In the genomic region with DNA sequence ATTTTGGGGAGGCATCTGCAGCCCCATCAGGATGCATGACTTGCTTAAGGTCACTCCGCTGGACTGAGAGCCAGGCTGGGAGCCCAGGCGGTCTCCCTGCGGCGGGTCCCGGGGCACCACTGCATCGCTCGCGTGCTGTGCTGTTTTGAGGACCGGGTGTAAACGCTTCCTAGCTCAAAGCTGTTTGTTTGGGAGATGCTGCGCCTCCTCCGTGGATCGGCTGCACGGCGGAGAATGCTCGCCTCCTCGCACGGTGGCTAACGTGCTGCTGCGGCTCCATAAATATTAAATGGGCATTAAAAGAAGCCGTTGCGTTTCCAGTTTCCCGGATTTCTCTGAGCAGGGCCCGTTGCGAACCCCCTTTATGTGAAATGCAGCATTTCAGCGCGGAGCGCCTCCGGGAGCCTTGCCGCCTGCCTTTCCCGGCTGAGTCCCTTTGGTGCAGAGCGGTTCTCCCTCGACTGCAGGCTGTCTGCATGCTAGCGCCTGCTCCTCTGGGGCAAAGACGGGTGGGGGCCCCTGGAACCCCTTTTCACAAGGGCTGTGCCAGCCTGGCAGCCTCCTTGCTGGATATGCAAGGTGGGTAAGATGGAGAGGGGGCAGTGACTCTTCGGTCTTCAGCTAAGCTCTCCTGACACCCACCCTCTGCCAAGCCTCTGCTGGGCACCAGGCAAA, we compare ENCODE assay signal across 1 cellular context.
TF ChIP-seq lines count a peak whose summit lies in the region.

No MANE protein-coding gene starts in this region.

TF ChIP-seq in H1, 55 proteins besides CTCF, POLR2A, EP300 and RAD21:
- TF ChIP-seq SP4 (IDR thresholded peaks at IDR 0.05; ENCODE audit: low read length): no peak
- TF ChIP-seq CBX8 (IDR thresholded peaks at IDR 0.05; ENCODE audit: borderline replicate concordance, low read depth, low read length): no peak
- TF ChIP-seq KDM4A (IDR thresholded peaks at IDR 0.05; ENCODE audit: low read depth, low read length, severe bottlenecking): no peak
- TF ChIP-seq NANOG (IDR thresholded peaks at IDR 0.05; ENCODE audit: insufficient read depth, low read depth, low read length, poor library complexity, severe bottlenecking): no peak
- TF ChIP-seq TAF7 (optimal IDR thresholded peaks at IDR 0.05; ENCODE audit: borderline replicate concordance, low read depth, low read length): no peak
- no peak for TF ChIP-seq TEAD4 (IDR thresholded peaks at IDR 0.05; ENCODE audit: low read depth, low read length)
- TF ChIP-seq ASH2L (IDR thresholded peaks at IDR 0.05; ENCODE audit: low read length): no peak
- no peak for TF ChIP-seq ZNF274 (IDR thresholded peaks at IDR 0.05; ENCODE audit: borderline replicate concordance, extremely low read depth, low read length)
- TF ChIP-seq PHF8 (conservative IDR thresholded peaks at IDR 0.05; ENCODE audit: low read depth, low read length): no peak
- no peak for TF ChIP-seq SIN3A (conservative IDR thresholded peaks at IDR 0.05 in 1 of 2, IDR thresholded peaks at IDR 0.05 in 1 of 2; ENCODE audit: low read depth in 1 of 2, low read length in 2 of 2)
- no peak for TF ChIP-seq HDAC2 (IDR thresholded peaks at IDR 0.05; ENCODE audit: borderline replicate concordance in 1 of 2, low read depth in 2 of 2, low read length in 2 of 2)
- TF ChIP-seq RFX5 (IDR thresholded peaks at IDR 0.05; ENCODE audit: borderline replicate concordance, low read depth, low read length): no peak
